Comparison of ENCODE assay signal across 8 cellular contexts in the genomic region with DNA sequence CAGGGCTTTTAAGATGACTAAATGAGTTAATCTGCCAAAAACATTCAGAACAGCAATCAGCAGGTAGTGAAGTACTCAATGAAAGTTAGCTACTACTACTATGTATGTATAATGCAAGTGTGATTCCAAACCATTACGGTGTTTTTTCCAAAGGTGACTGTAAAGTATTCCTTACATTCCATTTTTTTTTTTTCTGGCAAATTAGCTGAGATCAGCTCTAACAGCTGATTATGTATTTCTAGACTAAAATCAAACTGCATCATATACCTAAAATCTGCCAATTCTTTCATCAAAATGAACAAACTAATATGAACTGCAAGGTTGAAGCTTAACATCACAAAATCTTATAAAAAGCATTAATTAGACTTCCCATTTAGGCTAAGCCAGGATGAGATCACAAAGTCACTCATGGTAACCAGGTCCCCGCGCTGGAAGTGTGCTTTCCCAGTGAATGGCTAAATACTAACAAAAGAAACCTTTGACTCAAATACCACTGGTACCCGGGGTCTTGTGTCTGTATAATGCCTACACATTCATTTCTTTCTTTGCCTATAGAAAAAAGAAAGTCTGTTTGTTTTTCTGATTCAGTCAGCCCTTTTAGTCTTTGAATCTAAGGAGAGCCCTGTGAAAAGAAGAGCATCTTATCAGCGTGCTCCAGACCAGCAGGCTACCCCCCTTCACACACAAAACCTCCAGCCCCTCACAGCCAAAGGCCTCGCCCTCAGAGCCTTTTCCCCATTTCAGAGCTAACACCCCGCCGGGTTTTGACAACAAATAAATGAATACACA.
DNase-seq lines count a peak whose midpoint lies in the region; ATAC-seq and TF ChIP-seq lines count a peak whose summit lies in the region.

No MANE protein-coding gene starts in this region.

- peak overlapping the region; percentile 79 for H3K4me2 ChIP-seq in PC-9
- H3K4me2 ChIP-seq in neuronal stem cell (ENCODE audit: insufficient read depth, low read length, poor library complexity, severe bottlenecking) = peak overlapping the region; percentile 81

- peaks cover 74% of the 10 kb centered on the region for H3K4me1 ChIP-seq in CD8-positive, alpha-beta memory T cell (ENCODE audit: insufficient read depth, low read length)
- peaks cover 58% of the 10 kb centered on the region for H3K4me1 ChIP-seq in PC-9 (replicated peaks; ENCODE audit: insufficient read depth)
- H3K4me1 ChIP-seq in endodermal cell (ENCODE audit: control insufficient read depth, insufficient read depth, low read length) = peaks cover 19% of the 10 kb centered on the region
- peaks cover 21 to 29% of the 10 kb centered on the region in 2 donors for H3K4me1 ChIP-seq in neuronal stem cell (ENCODE audit: control insufficient read depth in 2 of 2, insufficient read depth in 1 of 2, low read depth in 1 of 2, low read length in 2 of 2)

- H3K9me3 Mint-ChIP-seq in CD8-positive, alpha-beta memory T cell = peaks cover 0 to 1% (median 0%) of the 10 kb centered on the region in 5 donors
- H3K9me3 Mint-ChIP-seq in endodermal cell = no peaks in the 10 kb centered on the region

- no peaks in the 10 kb centered on the region for H3K79me1 ChIP-seq in neuronal stem cell (ENCODE audit: low read depth, low read length)

- no peak overlapping the region for H3K23ac ChIP-seq in neuronal stem cell (ENCODE audit: low read depth, low read length, poor library complexity)

- no peak overlapping the region for H3K18ac ChIP-seq in neuronal stem cell (ENCODE audit: low read length)

- H3K14ac ChIP-seq in neuronal stem cell (ENCODE audit: low read length) = no peak overlapping the region

- no peak overlapping the region for H3K4ac ChIP-seq in neuronal stem cell (ENCODE audit: low read length)

- H3K27ac ChIP-seq in CD8-positive, alpha-beta memory T cell (ENCODE audit: low read depth, low read length) = no peak overlapping the region
- H3K27ac ChIP-seq in PC-9 (peak overlapping the region; percentile 79), endodermal cell (ENCODE audit: low read depth, low read length) (no peak overlapping the region), neuronal stem cell (replicated peaks; ENCODE audit: low read length) (no peak overlapping the region)

- peak overlapping the region; percentile 82 to 99 (median 94) for H3K27ac Mint-ChIP-seq in CD8-positive, alpha-beta memory T cell
- H3K27ac Mint-ChIP-seq in endodermal cell = peak overlapping the region; percentile 86

- H3F3A ChIP-seq in PC-9 (ENCODE audit: insufficient read depth, low read depth) = peaks cover 26% of the 10 kb centered on the region

- H3K9ac ChIP-seq in endodermal cell (ENCODE audit: extremely low read depth, low read length, poor library complexity, severe bottlenecking) (peak overlapping the region; percentile 75), neuronal stem cell (ENCODE audit: low read depth, low read length, poor library complexity) (no peak overlapping the region)

- H3K4me3 Mint-ChIP-seq in CD8-positive, alpha-beta memory T cell = peak overlapping the region; percentile 89 to 97 (median 93)
- peak overlapping the region; percentile 75 for H3K4me3 Mint-ChIP-seq in endodermal cell

- peaks cover 4% of the 10 kb centered on the region; the same call in 1 of the 2 replicates for H4K20me1 ChIP-seq in PC-9 (ENCODE audit: insufficient read depth)

- H3K4me1 Mint-ChIP-seq in CD8-positive, alpha-beta memory T cell = peaks cover 74 to 89% (median 85%) of the 10 kb centered on the region in 3 donors
- H3K4me1 Mint-ChIP-seq in endodermal cell = peaks cover 65% of the 10 kb centered on the region

- H3K36me3 ChIP-seq in CD8-positive, alpha-beta memory T cell (ENCODE audit: insufficient read depth, low read length) = no peaks in the 10 kb centered on the region
- H3K36me3 ChIP-seq in PC-9 (ENCODE audit: low read depth) = peaks cover 9% of the 10 kb centered on the region; the same call in 1 of the 2 replicates
- no peaks in the 10 kb centered on the region for H3K36me3 ChIP-seq in endodermal cell (ENCODE audit: control insufficient read depth, insufficient read depth, low read length)
- no peaks in the 10 kb centered on the region for H3K36me3 ChIP-seq in neuronal stem cell (replicated peaks in 1 of 2; ENCODE audit: control insufficient read depth in 2 of 2, insufficient read depth in 2 of 2, low read length in 2 of 2)

- no peak overlapping the region for H2AK5ac ChIP-seq in neuronal stem cell (ENCODE audit: low read depth, low read length)

- H3K79me2 ChIP-seq in PC-9 (ENCODE audit: low read depth) = peaks cover 69% of the 10 kb centered on the region

- no peak overlapping the region for H2AFZ ChIP-seq in PC-9
- no peak overlapping the region for H2AFZ ChIP-seq in neuronal stem cell (ENCODE audit: low read length)

- no peak overlapping the region for H2BK15ac ChIP-seq in neuronal stem cell (ENCODE audit: low read length)

- H4K91ac ChIP-seq in neuronal stem cell (ENCODE audit: low read depth, low read length, poor library complexity) = no peak overlapping the region

- ATAC-seq in HG02852 (IDR thresholded peaks at IDR 0.05; ENCODE audit: unreplicated experiment) (no peak), GM21825 (IDR thresholded peaks at IDR 0.05; ENCODE audit: unreplicated experiment) (no peak), GM19452 (IDR thresholded peaks at IDR 0.05; ENCODE audit: unreplicated experiment) (no peak)

- POLR2A ChIA-PET in CD8-positive, alpha-beta memory T cell (lab: Charles Lee) = interaction anchor here (1.1 to 3.4 kb wide), 3 partner anchors 8 to 23 kb away, joined by 3 to 20 read pairs (median 6); no protein-coding TSS in a partner anchor
- POLR2A ChIA-PET in PC-9 (lab: Charles Lee; ENCODE audit: unreplicated experiment) = interaction anchor here (0.5 kb wide), 1 partner anchor 13 kb away, joined by 4 read pairs; no protein-coding TSS in a partner anchor

- H4K8ac ChIP-seq in neuronal stem cell (ENCODE audit: low read depth, low read length) = no peak overlapping the region

- no peaks in the 10 kb centered on the region for H3K9me3 ChIP-seq in CD8-positive, alpha-beta memory T cell (ENCODE audit: low read length)
- H3K9me3 ChIP-seq in PC-9 (ENCODE audit: insufficient read depth, low read depth) (0 out of 2 replicates have a peak, but pooled peaks cover 3% of the 10 kb centered on the region), endodermal cell (ENCODE audit: control insufficient read depth, low read length) (no peaks in the 10 kb centered on the region), neuronal stem cell (replicated peaks in 1 of 2; ENCODE audit: control insufficient read depth in 2 of 2, insufficient read depth in 1 of 2, low read depth in 1 of 2, low read length in 2 of 2) (no peaks in the 10 kb centered on the region)

- no peak overlapping the region for H2BK120ac ChIP-seq in neuronal stem cell (ENCODE audit: low read depth, low read length)

- TF ChIP-seq CTCF in PC-9 (conservative IDR thresholded peaks at IDR 0.05) = no peak
- no peak for TF ChIP-seq CTCF in endodermal cell (conservative IDR thresholded peaks at IDR 0.05)

- no peak overlapping the region for H2BK12ac ChIP-seq in neuronal stem cell (ENCODE audit: low read length)

- H3K27me3 Mint-ChIP-seq in CD8-positive, alpha-beta memory T cell = no peaks in the 10 kb centered on the region
- H3K27me3 Mint-ChIP-seq in endodermal cell (ENCODE audit: insufficient read depth) = peaks cover 28% of the 10 kb centered on the region

- peak overlapping the region; percentile 86 for H3K4me3 ChIP-seq in CD8-positive, alpha-beta memory T cell (ENCODE audit: low read length)
- H3K4me3 ChIP-seq in PC-9 (peak overlapping the region; percentile 71), endodermal cell (ENCODE audit: low read length) (peak overlapping the region; percentile 86), neuronal stem cell (ENCODE audit: low read length in 2 of 2) (no peak overlapping the region)

- H3K27me3 ChIP-seq in CD8-positive, alpha-beta memory T cell (ENCODE audit: insufficient read depth, low read length, poor library complexity, severe bottlenecking) = no peaks in the 10 kb centered on the region
- no peaks in the 10 kb centered on the region for H3K27me3 ChIP-seq in PC-9 (ENCODE audit: insufficient read depth, low read depth)
- H3K27me3 ChIP-seq in endodermal cell (ENCODE audit: control insufficient read depth, insufficient read depth, low read length, poor library complexity, severe bottlenecking) = no peaks in the 10 kb centered on the region
- H3K27me3 ChIP-seq in neuronal stem cell (ENCODE audit: control insufficient read depth in 3 of 3, insufficient read depth in 3 of 3, low read depth in 1 of 3, low read length in 3 of 3) = peaks cover 0 to 26% (median 2%) of the 10 kb centered on the region in 3 experiments

- peaks cover 0 to 18% (median 0%) of the 10 kb centered on the region in 3 donors for H3K36me3 Mint-ChIP-seq in CD8-positive, alpha-beta memory T cell
- H3K36me3 Mint-ChIP-seq in endodermal cell (ENCODE audit: low read depth) = no peaks in the 10 kb centered on the region

- 0 to 7% methylated on average over 2 to 8 of the region's 8 CpGs for WGBS in endodermal cell (ENCODE audit: insufficient coverage in 1 of 2, insufficient read length in 1 of 2), 2 experiments
- no CpG with 5 or more reads among the region's 8 CpGs for WGBS in neuronal stem cell (ENCODE audit: extremely low coverage in 2 of 2, insufficient read length in 2 of 2, insufficient replicate concordance in 1 of 2), 2 donors

- no peaks in the 10 kb centered on the region for H3K9me2 ChIP-seq in PC-9 (ENCODE audit: insufficient read depth)

- intact Hi-C loops in PC-9 (cut with micrococcal nuclease; ENCODE audit: unreplicated experiment) = loop anchor here (10.0 kb wide), 2 partner anchors 50 to 340 kb away; no protein-coding TSS in a partner anchor

- CTCF ChIA-PET in CD8-positive, alpha-beta memory T cell (lab: Charles Lee) = interaction anchor here (0.9 to 4.1 kb wide), 4 partner anchors 10 to 245 kb away, joined by 3 to 25 read pairs (median 4); no protein-coding TSS in a partner anchor
- CTCF ChIA-PET in PC-9 (lab: Charles Lee) = no interaction called here

- BruUV-seq in PC-9 (replicated peaks; lab: Mats Ljungman, UMichigan) = no TSS peak

- H2BK5ac ChIP-seq in neuronal stem cell (ENCODE audit: low read length) = no peak overlapping the region

- no peak for DNase-seq in CD8-positive, alpha-beta memory T cell
- DNase-seq in PC-9 (no peak), endodermal cell (peak; percentile 78), neuronal stem cell (ENCODE audit: low spot score) (peak; percentile 76), LoVo (ENCODE audit: low spot score) (no peak)

Comparison
In these comparisons a context has a peak if more than half of its experiments do, and no peak if none do; other contexts are left out.
1. DNase-seq: peak in endodermal cell (single experiment) and neuronal stem cell (single experiment); none in CD8-positive, alpha-beta memory T cell (0 of 5), PC-9 (0 of 2) and LoVo (single experiment).
2. H3K4me3 ChIP-seq: peak in CD8-positive, alpha-beta memory T cell (single experiment), PC-9 (single experiment) and endodermal cell (single experiment); none in neuronal stem cell (0 of 2).